1 cellular context compared by ENCODE assay signal in the genomic region with DNA sequence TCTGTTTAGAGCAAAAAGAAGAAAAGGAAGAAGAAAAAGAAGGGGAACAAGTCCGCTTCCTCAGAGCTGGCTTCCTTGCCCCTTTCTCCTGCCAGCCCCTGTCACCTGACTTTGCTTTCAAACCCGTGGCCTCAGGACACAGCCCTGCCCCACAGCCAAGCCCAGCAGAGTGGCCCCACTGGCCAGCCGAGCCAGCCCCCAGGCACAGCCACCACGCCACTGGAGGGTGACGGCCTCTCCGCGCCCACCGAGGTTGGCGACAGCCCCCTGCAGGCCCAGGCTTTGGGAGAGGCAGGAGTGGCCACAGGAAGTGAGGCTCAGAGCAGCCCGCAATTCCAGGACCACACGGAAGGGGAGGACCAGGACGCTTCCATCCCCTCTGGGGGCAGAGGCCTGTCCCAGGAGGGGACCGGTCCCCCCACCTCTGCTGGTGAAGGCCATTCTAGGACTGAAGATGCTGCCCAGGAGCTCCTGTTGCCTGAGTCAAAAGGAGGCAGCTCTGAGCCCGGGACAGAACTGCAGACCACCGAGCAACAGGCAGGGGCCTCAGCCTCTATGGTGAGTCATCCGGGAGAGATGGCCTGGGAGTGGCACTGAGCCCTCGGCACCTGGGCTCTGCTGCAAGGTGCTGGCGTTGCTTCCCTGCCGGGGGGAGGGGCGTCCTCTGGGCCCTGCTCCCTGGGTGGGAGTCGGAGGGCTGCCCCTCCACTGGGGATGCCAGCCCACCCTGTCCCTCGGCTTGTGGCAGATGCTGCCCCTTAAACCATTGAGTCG.
A peak's percentile ranks its signal among the peaks of the same experiment; 100 is the strongest.
TF ChIP-seq lines count a peak whose summit lies in the region.

No MANE protein-coding gene starts in this region.

TF ChIP-seq in HepG2, 621 proteins besides CTCF, POLR2A, EP300 and RAD21:
- TF ChIP-seq ZNF580 (CRISPR knock-in tag; IDR thresholded peaks at IDR 0.05; ENCODE audit: borderline replicate concordance, low read depth) (no peak), MLXIP (CRISPR knock-in tag; IDR thresholded peaks at IDR 0.05; ENCODE audit: borderline replicate concordance) (no peak), PHF20 (CRISPR knock-in tag; IDR thresholded peaks at IDR 0.05) (no peak), ZKSCAN8 (CRISPR knock-in tag; IDR thresholded peaks at IDR 0.05; ENCODE audit: borderline replicate concordance) (no peak), ZBTB39 (CRISPR knock-in tag; IDR thresholded peaks at IDR 0.05) (no peak), SYNCRIP (IDR thresholded peaks at IDR 0.05; ENCODE audit: insufficient read depth, low read depth, low read length) (no peak), AGO2 (optimal IDR thresholded peaks at IDR 0.05; ENCODE audit: low read depth, low read length) (peak; percentile 51), SCMH1 (CRISPR knock-in tag; IDR thresholded peaks at IDR 0.05; ENCODE audit: borderline replicate concordance) (no peak)
- TF ChIP-seq, protein P1, sequence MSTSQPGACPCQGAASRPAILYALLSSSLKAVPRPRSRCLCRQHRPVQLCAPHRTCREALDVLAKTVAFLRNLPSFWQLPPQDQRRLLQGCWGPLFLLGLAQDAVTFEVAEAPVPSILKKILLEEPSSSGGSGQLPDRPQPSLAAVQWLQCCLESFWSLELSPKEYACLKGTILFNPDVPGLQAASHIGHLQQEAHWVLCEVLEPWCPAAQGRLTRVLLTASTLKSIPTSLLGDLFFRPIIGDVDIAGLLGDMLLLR (CRISPR knock-in tag; IDR thresholded peaks at IDR 0.05) = no peak
- TF ChIP-seq, protein P2, sequence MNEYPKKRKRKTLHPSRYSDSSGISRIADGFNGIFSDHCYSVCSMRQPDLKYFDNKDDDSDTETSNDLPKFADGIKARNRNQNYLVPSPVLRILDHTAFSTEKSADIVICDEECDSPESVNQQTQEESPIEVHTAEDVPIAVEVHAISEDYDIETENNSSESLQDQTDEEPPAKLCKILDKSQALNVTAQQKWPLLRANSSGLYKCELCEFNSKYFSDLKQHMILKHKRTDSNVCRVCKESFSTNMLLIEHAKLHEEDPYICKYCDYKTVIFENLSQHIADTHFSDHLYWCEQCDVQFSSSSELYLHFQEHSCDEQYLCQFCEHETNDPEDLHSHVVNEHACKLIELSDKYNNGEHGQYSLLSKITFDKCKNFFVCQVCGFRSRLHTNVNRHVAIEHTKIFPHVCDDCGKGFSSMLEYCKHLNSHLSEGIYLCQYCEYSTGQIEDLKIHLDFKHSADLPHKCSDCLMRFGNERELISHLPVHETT (CRISPR knock-in tag; conservative IDR thresholded peaks at IDR 0.05) = no peak
- TF ChIP-seq, protein P3, sequence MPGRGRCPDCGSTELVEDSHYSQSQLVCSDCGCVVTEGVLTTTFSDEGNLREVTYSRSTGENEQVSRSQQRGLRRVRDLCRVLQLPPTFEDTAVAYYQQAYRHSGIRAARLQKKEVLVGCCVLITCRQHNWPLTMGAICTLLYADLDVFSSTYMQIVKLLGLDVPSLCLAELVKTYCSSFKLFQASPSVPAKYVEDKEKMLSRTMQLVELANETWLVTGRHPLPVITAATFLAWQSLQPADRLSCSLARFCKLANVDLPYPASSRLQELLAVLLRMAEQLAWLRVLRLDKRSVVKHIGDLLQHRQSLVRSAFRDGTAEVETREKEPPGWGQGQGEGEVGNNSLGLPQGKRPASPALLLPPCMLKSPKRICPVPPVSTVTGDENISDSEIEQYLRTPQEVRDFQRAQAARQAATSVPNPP (CRISPR knock-in tag; IDR thresholded peaks at IDR 0.05) = no peak
- TF ChIP-seq, protein P4, sequence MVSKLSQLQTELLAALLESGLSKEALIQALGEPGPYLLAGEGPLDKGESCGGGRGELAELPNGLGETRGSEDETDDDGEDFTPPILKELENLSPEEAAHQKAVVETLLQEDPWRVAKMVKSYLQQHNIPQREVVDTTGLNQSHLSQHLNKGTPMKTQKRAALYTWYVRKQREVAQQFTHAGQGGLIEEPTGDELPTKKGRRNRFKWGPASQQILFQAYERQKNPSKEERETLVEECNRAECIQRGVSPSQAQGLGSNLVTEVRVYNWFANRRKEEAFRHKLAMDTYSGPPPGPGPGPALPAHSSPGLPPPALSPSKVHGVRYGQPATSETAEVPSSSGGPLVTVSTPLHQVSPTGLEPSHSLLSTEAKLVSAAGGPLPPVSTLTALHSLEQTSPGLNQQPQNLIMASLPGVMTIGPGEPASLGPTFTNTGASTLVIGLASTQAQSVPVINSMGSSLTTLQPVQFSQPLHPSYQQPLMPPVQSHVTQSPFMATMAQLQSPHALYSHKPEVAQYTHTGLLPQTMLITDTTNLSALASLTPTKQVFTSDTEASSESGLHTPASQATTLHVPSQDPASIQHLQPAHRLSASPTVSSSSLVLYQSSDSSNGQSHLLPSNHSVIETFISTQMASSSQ (IDR thresholded peaks at IDR 0.05; ENCODE audit: low read depth) = no peak
- TF ChIP-seq, protein P4 (CRISPR knock-in tag; IDR thresholded peaks at IDR 0.05; ENCODE audit: borderline replicate concordance) = 0 out of 2 replicates have a peak, but pooled peaks have one; percentile 15
